In genomic region chr3:47781685-47782537, GRCh38 we compare ENCODE assay signal across 1 cellular context.
TF ChIP-seq lines count a peak whose summit lies in the region.

TSS of gene SMARCC1 (minus strand) at chr3:47781893. CDS start at chr3:47781797, 96 bp downstream.

TF ChIP-seq in HEK293, 187 proteins besides CTCF, POLR2A, EP300 and RAD21 (continued from another document and continues in another):
- TF ChIP-seq REST (tag by site-specific recombination; IDR thresholded peaks at IDR 0.05) (0 out of 2 replicates have a peak, but pooled peaks have one; percentile 22), ZNF658 (tag by site-specific recombination; IDR thresholded peaks at IDR 0.05) (no peak), ZNF610 (tag by site-specific recombination; IDR thresholded peaks at IDR 0.05; ENCODE audit: borderline replicate concordance) (peak; percentile 60; the same call in 1 of the 2 replicates), MZF1 (tag by site-specific recombination; IDR thresholded peaks at IDR 0.05; ENCODE audit: borderline replicate concordance) (no peak), ZNF585B (tag by site-specific recombination; IDR thresholded peaks at IDR 0.05) (no peak), IKZF3 (tag by site-specific recombination; IDR thresholded peaks at IDR 0.05) (0 out of 2 replicates have a peak, but pooled peaks have one; percentile 32), ZNF707 (tag by site-specific recombination; IDR thresholded peaks at IDR 0.05) (no peak), PRDM4 (tag by site-specific recombination; IDR thresholded peaks at IDR 0.05) (no peak), ZNF792 (tag by site-specific recombination; IDR thresholded peaks at IDR 0.05) (0 out of 2 replicates have a peak, but pooled peaks have one; percentile 37), ZNF366 (tag by site-specific recombination; conservative IDR thresholded peaks at IDR 0.05) (no peak), YY1 (tag by site-specific recombination; IDR thresholded peaks at IDR 0.05) (no peak; the same call in none of the 2 replicates), ZNF202 (tag by site-specific recombination; IDR thresholded peaks at IDR 0.05; ENCODE audit: borderline replicate concordance) (no peak), ZNF23 (tag by site-specific recombination; IDR thresholded peaks at IDR 0.05; ENCODE audit: borderline replicate concordance) (no peak), PRDM1 (tag by site-specific recombination; IDR thresholded peaks at IDR 0.05) (0 out of 2 replicates have a peak, but pooled peaks have one; percentile 9), ZNF48 (tag by site-specific recombination; IDR thresholded peaks at IDR 0.05) (no peak), FEZF1 (tag by site-specific recombination; IDR thresholded peaks at IDR 0.05) (no peak), ELK4 (IDR thresholded peaks at IDR 0.05; ENCODE audit: borderline replicate concordance, low read depth, low read length) (peak; percentile 32; the same call in 1 of the 2 replicates), ZNF2 (tag by site-specific recombination; IDR thresholded peaks at IDR 0.05) (peak; percentile 66), ZBTB44 (tag by site-specific recombination; IDR thresholded peaks at IDR 0.05) (no peak), ZNF350 (tag by site-specific recombination; IDR thresholded peaks at IDR 0.05) (no peak), ZNF37A (tag by site-specific recombination; IDR thresholded peaks at IDR 0.05) (no peak), ZBTB11 (tag by site-specific recombination; conservative IDR thresholded peaks at IDR 0.05; ENCODE audit: low read depth) (0 out of 2 replicates have a peak, but pooled peaks have one; percentile 30), ZNF140 (tag by site-specific recombination; IDR thresholded peaks at IDR 0.05) (no peak), REPIN1 (tag by site-specific recombination; IDR thresholded peaks at IDR 0.05; ENCODE audit: low read depth) (0 out of 2 replicates have a peak, but pooled peaks have one; percentile 25), SP3 (tag by site-specific recombination; IDR thresholded peaks at IDR 0.05) (peak; percentile 65), ZNF157 (tag by site-specific recombination; IDR thresholded peaks at IDR 0.05) (no peak), SP7 (tag by site-specific recombination; IDR thresholded peaks at IDR 0.05) (peak; percentile 68), ZNF621 (tag by site-specific recombination; IDR thresholded peaks at IDR 0.05) (no peak), ZNF654 (tag by site-specific recombination; IDR thresholded peaks at IDR 0.05; ENCODE audit: low read depth) (no peak), ZNF311 (tag by site-specific recombination; IDR thresholded peaks at IDR 0.05; ENCODE audit: borderline replicate concordance) (no peak), ZNF121 (tag by site-specific recombination; IDR thresholded peaks at IDR 0.05) (no peak), ZNF629 (tag by site-specific recombination; IDR thresholded peaks at IDR 0.05) (peak; percentile 70), ZEB2 (tag by site-specific recombination; IDR thresholded peaks at IDR 0.05) (peak; percentile 82), ZNF623 (tag by site-specific recombination; IDR thresholded peaks at IDR 0.05) (peak; percentile 22; the same call in 1 of the 2 replicates), ZNF174 (tag by site-specific recombination; IDR thresholded peaks at IDR 0.05) (no peak), ZFHX2 (tag by site-specific recombination; conservative IDR thresholded peaks at IDR 0.05) (peak; percentile 83), TCF7L2 (IDR thresholded peaks at IDR 0.05; ENCODE audit: borderline replicate concordance, low read depth, low read length) (no peak), ZNF404 (tag by site-specific recombination; IDR thresholded peaks at IDR 0.05) (no peak), ZNF580 (tag by site-specific recombination; IDR thresholded peaks at IDR 0.05) (no peak), GLIS1 (tag by site-specific recombination; IDR thresholded peaks at IDR 0.05) (peak; percentile 88), ZNF248 (tag by site-specific recombination; IDR thresholded peaks at IDR 0.05) (no peak), ZNF138 (tag by site-specific recombination; IDR thresholded peaks at IDR 0.05; ENCODE audit: borderline replicate concordance) (no peak), ZNF335 (tag by site-specific recombination; conservative IDR thresholded peaks at IDR 0.05) (peak; percentile 99), ZBTB48 (tag by site-specific recombination; IDR thresholded peaks at IDR 0.05) (peak; percentile 63; the same call in 1 of the 2 replicates), ZNF530 (tag by site-specific recombination; IDR thresholded peaks at IDR 0.05; ENCODE audit: low read depth) (no peak), ZBTB10 (tag by site-specific recombination; IDR thresholded peaks at IDR 0.05) (0 out of 2 replicates have a peak, but pooled peaks have one; percentile 14), ZSCAN30 (tag by site-specific recombination; IDR thresholded peaks at IDR 0.05) (no peak; the same call in 1 of the 2 replicates), ZNF747 (tag by site-specific recombination; IDR thresholded peaks at IDR 0.05) (no peak), HOXA7 (CRISPR knock-in tag; IDR thresholded peaks at IDR 0.05; ENCODE audit: borderline replicate concordance) (no peak), ZNF19 (tag by site-specific recombination; IDR thresholded peaks at IDR 0.05; ENCODE audit: low read depth) (no peak), ZNF768 (tag by site-specific recombination; IDR thresholded peaks at IDR 0.05) (no peak), ZNF473 (tag by site-specific recombination; IDR thresholded peaks at IDR 0.05) (no peak), ZNF221 (tag by site-specific recombination; IDR thresholded peaks at IDR 0.05; ENCODE audit: borderline replicate concordance) (no peak), ZNF223 (tag by site-specific recombination; IDR thresholded peaks at IDR 0.05) (no peak), ZNF292 (tag by site-specific recombination; IDR thresholded peaks at IDR 0.05; ENCODE audit: borderline replicate concordance, low read depth) (no peak), YY2 (tag by site-specific recombination; IDR thresholded peaks at IDR 0.05) (no peak; the same call in 1 of the 2 replicates), ZNF664 (tag by site-specific recombination; IDR thresholded peaks at IDR 0.05) (no peak), ZNF426 (tag by site-specific recombination; IDR thresholded peaks at IDR 0.05) (no peak), OVOL3 (tag by site-specific recombination; IDR thresholded peaks at IDR 0.05) (no peak), ZNF324 (tag by site-specific recombination; IDR thresholded peaks at IDR 0.05) (peak; percentile 76; the same call in 1 of the 2 replicates), ZNF571 (tag by site-specific recombination; IDR thresholded peaks at IDR 0.05) (no peak)
